ENCODE assay signal across 20 cellular contexts in genomic region chr16:24208710-24209109, GRCh38. TPM values are rescaled to one million over a fixed set of nuclear protein-coding genes. Genes with fewer than 3 reads are reported as not detected.
A peak's percentile ranks its signal among the peaks of the same experiment; 100 is the strongest.
DNase-seq lines count a peak whose midpoint lies in the region; ATAC-seq and TF ChIP-seq lines count a peak whose summit lies in the region.
"Had no signal": no experiment of that assay in that cellular context is flagged by ENCODE, and none has a peak within 500 bp of the region (broad histone marks: within the 10 kb centered on the region; RNA-seq: fewer than 3 reads in every experiment).

No MANE protein-coding gene starts in this region.

- H3K4me3 ChIP-seq in HUES48 (ENCODE audit: low read depth, low read length) (no peak overlapping the region), left lung (no peak overlapping the region)
- H3K4me3 ChIP-seq: gastrocnemius medialis, MG63, smooth muscle cell had no signal

- TF ChIP-seq CTCF in left lung (IDR thresholded peaks at IDR 0.05), result no peak

- H3K27me3 ChIP-seq in HUES48 (ENCODE audit: control insufficient read depth, insufficient read depth, low read length), result no peaks in the 10 kb centered on the region
- no peaks in the 10 kb centered on the region for H3K27me3 ChIP-seq in left lung
- H3K27me3 ChIP-seq: gastrocnemius medialis had no signal

- ATAC-seq in left ventricle myocardium superior (peak; percentile 80), left lung (no peak), HG03280 (IDR thresholded peaks at IDR 0.05; ENCODE audit: unreplicated experiment) (no peak)
- ATAC-seq: activated T-helper 17 cell treated with anti-CD3 and anti-CD28 coated beads, Interleukin-2, amount 50 U/mL, for 72 hours; gastrocnemius medialis; Panc1 had no signal

- peak overlapping the region; percentile 37 for H3K27ac ChIP-seq in HUES48 (ENCODE audit: low read depth, low read length)
- H3K27ac ChIP-seq in left lung, result no peak overlapping the region
- H3K27ac ChIP-seq: gastrocnemius medialis had no signal

- DNase-seq in SK-N-DZ (ENCODE audit: low spot score) (peak; percentile 100), left ventricle myocardium superior (no peak), pons (ENCODE audit: low spot score) (peak; percentile 96), RKO (ENCODE audit: low spot score) (no peak), NCI-H526 (lab: John Stamatoyannopoulos, UW) (no peak), left lung (no peak)
- DNase-seq: activated CD4-positive, alpha-beta T cell treated with anti-CD3 and anti-CD28 coated beads, Interleukin-2, amount 10 ng/mL, durations not matched to agents 7 days and 5 days; gastrocnemius medialis; GDM1; MG63; NCI-H226; nephron progenitor cell; T-helper 2 cell had no signal

- no peaks in the 10 kb centered on the region for H3K36me3 ChIP-seq in HUES48 (ENCODE audit: control insufficient read depth, insufficient read depth, low read length)
- peaks cover 0 to 27% of the 10 kb centered on the region in 2 donors for H3K36me3 ChIP-seq in left lung
- H3K36me3 ChIP-seq: gastrocnemius medialis, MG63 had no signal

- intact Hi-C loops in left ventricle myocardium superior (cut with micrococcal nuclease), result no loop called here
- intact Hi-C loops in left lung (cut with DNase I), result no loop called here

- no peaks in the 10 kb centered on the region for H3K9me3 ChIP-seq in HUES48 (ENCODE audit: control insufficient read depth, insufficient read depth, low read length)
- no peaks in the 10 kb centered on the region for H3K9me3 ChIP-seq in left lung
- H3K9me3 ChIP-seq: gastrocnemius medialis, MG63 had no signal

- H3K4me1 ChIP-seq in HUES48 (ENCODE audit: control insufficient read depth, insufficient read depth, low read length), result peaks cover 14% of the 10 kb centered on the region
- H3K4me1 ChIP-seq in left lung, result no peaks in the 10 kb centered on the region
- H3K4me1 ChIP-seq: gastrocnemius medialis had no signal

- no peak overlapping the region for H3K9ac ChIP-seq in HUES48 (ENCODE audit: low read depth, low read length)

RNA-seq across cellular contexts. Expression of gene CACNG3, which starts 47.4 kb away (rescaled TPM):
- polyA plus RNA-seq in SK-N-DZ (2014; cell fraction: cytosol; rRNA removed), result 0.27 and 0.61 TPM in 2 replicates
- 0.07 and 0.72 TPM in 2 replicates for polyA plus RNA-seq in SK-N-DZ (2014; cell fraction: nucleus; rRNA removed)
- total RNA-seq in left ventricle myocardium superior (not detected), left lung (not detected)
- total RNA-seq: activated CD4-positive, alpha-beta T cell treated with anti-CD3 and anti-CD28 coated beads, Interleukin-2, amount 10 ng/mL, durations not matched to agents 7 days and 5 days; activated T-helper 17 cell treated with anti-CD3 and anti-CD28 coated beads, Interleukin-2, amount 50 U/mL, for 72 hours; gastrocnemius medialis; HT-29; lower leg skin; smooth muscle cell had no signal
- polyA plus RNA-seq: smooth muscle cell had no signal

Comparison
In these comparisons a context has a peak if more than half of its experiments do, and no peak if none do; other contexts are left out.
1. DNase-seq: peak in SK-N-DZ (single experiment) and pons (single experiment); none in left ventricle myocardium superior (single experiment), RKO (single experiment), NCI-H526 (0 of 2) and left lung (0 of 2).